9 cellular contexts compared by ENCODE assay signal in the genomic region with DNA sequence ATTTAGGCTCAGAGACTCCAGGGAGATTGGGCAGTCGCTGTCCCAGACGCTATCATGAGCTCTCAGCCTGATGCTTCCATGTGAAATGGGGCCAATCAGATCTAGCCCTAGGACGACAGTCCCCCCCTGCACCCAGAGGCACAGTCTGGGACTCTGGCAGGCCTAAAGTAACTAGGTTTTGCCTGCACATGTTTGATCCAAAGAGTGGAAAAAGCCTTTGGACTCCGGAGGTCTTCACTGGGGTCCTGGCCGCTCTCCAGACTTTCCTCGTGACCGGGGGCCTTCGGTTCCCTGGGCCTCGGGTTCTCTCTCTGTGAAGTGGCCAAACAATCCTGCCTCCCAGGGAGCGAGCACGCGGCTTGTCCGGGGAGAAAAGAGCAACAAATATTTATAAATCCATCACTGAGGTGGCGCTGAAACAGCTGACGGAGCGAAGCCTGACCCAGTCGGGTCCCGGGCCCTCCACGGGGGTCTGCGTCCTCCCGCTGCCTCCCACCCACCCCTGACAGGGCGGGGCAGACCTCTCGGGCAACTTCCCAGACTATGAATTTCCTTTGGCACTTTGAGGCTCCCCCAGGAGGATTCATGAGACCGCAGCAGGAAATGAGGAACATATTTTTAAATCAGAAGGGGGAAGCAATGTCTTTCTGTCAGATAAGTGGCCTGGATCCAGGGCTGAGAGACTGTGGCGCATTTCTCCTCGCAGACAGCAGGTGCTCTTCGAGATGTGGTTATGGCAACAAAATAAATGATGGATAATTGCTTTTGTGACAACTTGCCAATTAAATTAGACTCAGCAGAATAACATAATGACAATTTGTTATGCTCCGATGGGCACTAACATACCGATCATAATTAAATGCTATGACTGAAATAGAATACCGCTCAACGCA. TPM values are rescaled to one million over a fixed set of nuclear protein-coding genes. Genes with fewer than 3 reads are reported as not detected.
DNase-seq lines count a peak whose midpoint lies in the region; ATAC-seq and TF ChIP-seq lines count a peak whose summit lies in the region.
"Had no signal": no experiment of that assay in that cellular context is flagged by ENCODE, and none has a peak within 500 bp of the region (broad histone marks: within the 10 kb centered on the region; RNA-seq: fewer than 3 reads in every experiment).

No MANE protein-coding gene starts in this region.

- no peaks in the 10 kb centered on the region for H3K9me3 Mint-ChIP-seq in activated T-cell treated with anti-CD3 and anti-CD28 coated beads, Interleukin-2, amount 50 U/mL, for 72 hours
- no peaks in the 10 kb centered on the region for H3K9me3 Mint-ChIP-seq in T-cell

- in situ Hi-C loops in astrocyte of the cerebellum (cut with HindIII; ENCODE audit: low sequenced_read_pairs): no loop called here

- H3K4me1 ChIP-seq in tibial artery: peaks cover 0 to 20% (median 13%) of the 10 kb centered on the region in 4 donors

- ATAC-seq in activated T-cell treated with anti-CD3 and anti-CD28 coated beads, Interleukin-2, amount 50 U/mL, for 72 hours (replicated peaks in 1 of 2): no peak
- ATAC-seq in T-cell (replicated peaks in 1 of 4): no peak
- ATAC-seq: GM12878 had no signal

- POLR2A ChIA-PET in T-cell (lab: Charles Lee): no interaction called here

- CTCF ChIA-PET in T-cell (lab: Charles Lee): no interaction called here

- H3K4me1 Mint-ChIP-seq in activated T-cell treated with anti-CD3 and anti-CD28 coated beads, Interleukin-2, amount 50 U/mL, for 72 hours (ENCODE audit: low read depth): peaks cover 14% of the 10 kb centered on the region
- peaks cover 12 to 17% (median 12%) of the 10 kb centered on the region in 3 donors for H3K4me1 Mint-ChIP-seq in T-cell

- H3K4me3 ChIP-seq in astrocyte of the cerebellum (ENCODE audit: low read depth, low read length): peak overlapping the region; percentile 14
- H3K4me3 ChIP-seq in tibial artery: peak overlapping the region; percentile 34 to 50
- H3K4me3 ChIP-seq: GM12878 had no signal

- H3K27me3 ChIP-seq in layer of hippocampus (ENCODE audit: control insufficient read depth, insufficient read depth, low read length): no peaks in the 10 kb centered on the region
- H3K27me3 ChIP-seq in tibial artery: no peaks in the 10 kb centered on the region

- no peaks in the 10 kb centered on the region for H3K36me3 ChIP-seq in tibial artery

- no peaks in the 10 kb centered on the region for H3K9me3 ChIP-seq in tibial artery

- TF ChIP-seq CTCF in astrocyte of the cerebellum (IDR thresholded peaks at IDR 0.05; ENCODE audit: low read depth, low read length, missing control alignments) (no peak), tibial artery (IDR thresholded peaks at IDR 0.05) (no peak)

- H3K27ac Mint-ChIP-seq in activated T-cell treated with anti-CD3 and anti-CD28 coated beads, Interleukin-2, amount 50 U/mL, for 72 hours: no peak overlapping the region
- no peak overlapping the region for H3K27ac Mint-ChIP-seq in T-cell

- peaks cover 33% of the 10 kb centered on the region for H3K27me3 Mint-ChIP-seq in activated T-cell treated with anti-CD3 and anti-CD28 coated beads, Interleukin-2, amount 50 U/mL, for 72 hours (ENCODE audit: low read depth)
- H3K27me3 Mint-ChIP-seq in T-cell: peaks cover 49 to 53% of the 10 kb centered on the region in 2 donors

- H3K4me3 Mint-ChIP-seq in activated T-cell treated with anti-CD3 and anti-CD28 coated beads, Interleukin-2, amount 50 U/mL, for 72 hours: no peak overlapping the region
- no peak overlapping the region for H3K4me3 Mint-ChIP-seq in T-cell

- H3K27ac ChIP-seq in layer of hippocampus (ENCODE audit: low read depth, low read length) (peak overlapping the region; percentile 62), tibial artery (peak overlapping the region; percentile 74 to 78)

- H3K36me3 Mint-ChIP-seq in activated T-cell treated with anti-CD3 and anti-CD28 coated beads, Interleukin-2, amount 50 U/mL, for 72 hours (ENCODE audit: insufficient read depth in 2 of 2): no peaks in the 10 kb centered on the region
- H3K36me3 Mint-ChIP-seq in T-cell: no peaks in the 10 kb centered on the region

- peak; percentile 98 for DNase-seq in COR-L47 (lab: John Stamatoyannopoulos, UW)
- peak; percentile 34 to 45 for DNase-seq in NCI-H187 (lab: John Stamatoyannopoulos, UW)
- DNase-seq in astrocyte of the cerebellum (ENCODE audit: low read depth): peak; percentile 81
- DNase-seq in tibial artery: peak; percentile 32 to 73
- no peak for DNase-seq in activated T-cell treated with anti-CD3 and anti-CD28 coated beads, Interleukin-2, amount 50 U/mL, for 72 hours
- no peak for DNase-seq in HT-29 (ENCODE audit: low spot score)
- no peak for DNase-seq in T-cell

- intact Hi-C loops in tibial artery (cut with DNase I; ENCODE audit: low total_unique reads): no loop called here

RNA-seq across cellular contexts. Expression of gene MRPS23, which starts 38.9 kb away (rescaled TPM):
- 10 to 100 TPM; 43.4 to 52.7 TPM for total RNA-seq in activated T-cell treated with anti-CD3 and anti-CD28 coated beads, Interleukin-2, amount 50 U/mL, for 72 hours
- 39.9 and 52.7 TPM in 2 replicates for total RNA-seq in HT-29 (2014; rRNA removed; shearing (Covaris generic))
- 10 to 100 TPM; 13.3 to 32.3 (median 25.2) TPM for total RNA-seq in T-cell

Comparison
In these comparisons a context has a peak if more than half of its experiments do, and no peak if none do; other contexts are left out.
1. DNase-seq: peak in COR-L47 (single experiment), NCI-H187 (2 of 2), astrocyte of the cerebellum (single experiment) and tibial artery (2 of 2); none in activated T-cell treated with anti-CD3 and anti-CD28 coated beads, Interleukin-2, amount 50 U/mL, for 72 hours (0 of 2), HT-29 (single experiment) and T-cell (0 of 34).